ENCODE assay signal across 23 cellular contexts in genomic region chr1:155220566-155220965, GRCh38. TPM values are rescaled to one million over a fixed set of nuclear protein-coding genes. Genes with fewer than 3 reads are reported as not detected.
DNase-seq lines count a peak whose midpoint lies in the region; ATAC-seq and TF ChIP-seq lines count a peak whose summit lies in the region.
"Had no signal": no experiment of that assay in that cellular context is flagged by ENCODE, and none has a peak within 500 bp of the region (broad histone marks: within the 10 kb centered on the region; RNA-seq: fewer than 3 reads in every experiment).

No MANE protein-coding gene starts in this region.

- H3K27me3 Mint-ChIP-seq in activated CD4-positive, alpha-beta memory T cell treated with anti-CD3 and anti-CD28 coated beads, Interleukin-2, amount 10 ng/mL, durations not matched to agents 7 days and 5 days: no peaks in the 10 kb centered on the region
- no peaks in the 10 kb centered on the region for H3K27me3 Mint-ChIP-seq in activated CD4-positive, alpha-beta memory T cell treated with anti-CD3 and anti-CD28 coated beads for 36 hours
- H3K27me3 Mint-ChIP-seq in WTC11 (ENCODE audit: low read depth): no peaks in the 10 kb centered on the region
- H3K27me3 Mint-ChIP-seq: stimulated activated naive CD8-positive, alpha-beta T cell treated with anti-CD3 and anti-CD28 coated beads, Interleukin-15, Interleukin-2, amounts not matched to agents 100 ng/mL and 50 ng/mL, for 24 hours had no signal

- no peak for DNase-seq in activated CD4-positive, alpha-beta memory T cell treated with anti-CD3 and anti-CD28 coated beads, Interleukin-2, amount 10 ng/mL, durations not matched to agents 7 days and 5 days
- no peak for DNase-seq in activated CD4-positive, alpha-beta memory T cell treated with anti-CD3 and anti-CD28 coated beads for 36 hours
- DNase-seq in WTC11 (ENCODE audit: low spot score): no peak
- no peak for DNase-seq in hepatocyte (ENCODE audit: low spot score)
- no peak for DNase-seq in spleen
- no peak for DNase-seq in UCSD-AML1 (lab: John Stamatoyannopoulos, UW; ENCODE audit: unreplicated experiment)
- DNase-seq: ACHN; activated CD4-positive, alpha-beta T cell treated with anti-CD3 and anti-CD28 coated beads, Interleukin-2, amount 50 U/mL, for 48 hours; cerebellar nuclear complex; effector memory CD4-positive, alpha-beta T cell; mammary epithelial cell; NCI-H1105; NCI-H2081; ovary; SHP77 treated with DMSO at 0.1 percent for 48 hours; stimulated activated CD4-positive, alpha-beta T cell treated with anti-CD3 and anti-CD28 coated beads, Interleukin-4, amount 100 ng/mL, for 4 hours; upper lobe of left lung had no signal

- no peaks in the 10 kb centered on the region for H3K9me2 ChIP-seq in hepatocyte (replicated peaks; ENCODE audit: insufficient read depth)

- POLR2A ChIA-PET in activated CD4-positive, alpha-beta memory T cell treated with anti-CD3 and anti-CD28 coated beads, Interleukin-2, amount 10 ng/mL, durations not matched to agents 7 days and 5 days (lab: Charles Lee): interaction anchor here (2.5 kb wide), 1 partner anchor 11 kb away, joined by 15 read pairs; the partner anchor contains the start of gene MTX1
- POLR2A ChIA-PET in activated CD4-positive, alpha-beta memory T cell treated with anti-CD3 and anti-CD28 coated beads for 36 hours (lab: Charles Lee): no interaction called here
- POLR2A ChIA-PET in WTC11 (lab: Charles Lee): no interaction called here

- H3K9me3 ChIP-seq in hepatocyte (ENCODE audit: low read depth): no peaks in the 10 kb centered on the region
- no peaks in the 10 kb centered on the region for H3K9me3 ChIP-seq in spleen
- H3K9me3 ChIP-seq: BLaER1 treated with 17β-estradiol and CSF1 and Interleukin-3, amounts not matched to agents 10 nM and 100 nM; ovary; upper lobe of left lung had no signal

- no peaks in the 10 kb centered on the region for H3K36me3 ChIP-seq in hepatocyte (replicated peaks; ENCODE audit: insufficient read depth, low read depth)
- peaks cover 0 to 11% (median 0%) of the 10 kb centered on the region in 6 donors for H3K36me3 ChIP-seq in spleen
- H3K36me3 ChIP-seq: ovary, upper lobe of left lung had no signal

- peak overlapping the region; percentile 82 for H3K27ac ChIP-seq in hepatocyte
- H3K27ac ChIP-seq in spleen: peak overlapping the region in 5 of 8 donors; percentile 27 to 82 (median 73)
- H3K27ac ChIP-seq: ovary, VCaP had no signal

- WGBS in hepatocyte (ENCODE audit: low lambda C conversion rate, missing lambda C conversion rate): 84% methylated on average over 8 of the region's 8 CpGs
- 65 to 82% (median 73%) methylated on average over 8 of the region's 8 CpGs for WGBS in spleen, 5 donors

- H3K27ac Mint-ChIP-seq in activated CD4-positive, alpha-beta memory T cell treated with anti-CD3 and anti-CD28 coated beads, Interleukin-2, amount 10 ng/mL, durations not matched to agents 7 days and 5 days: peak overlapping the region; percentile 93
- no peak overlapping the region for H3K27ac Mint-ChIP-seq in activated CD4-positive, alpha-beta memory T cell treated with anti-CD3 and anti-CD28 coated beads for 36 hours
- peak overlapping the region; percentile 45; the same call in 1 of the 2 replicates for H3K27ac Mint-ChIP-seq in WTC11
- H3K27ac Mint-ChIP-seq: stimulated activated naive CD8-positive, alpha-beta T cell treated with anti-CD3 and anti-CD28 coated beads, Interleukin-15, Interleukin-2, amounts not matched to agents 100 ng/mL and 50 ng/mL, for 24 hours had no signal

- CTCF ChIA-PET in activated CD4-positive, alpha-beta memory T cell treated with anti-CD3 and anti-CD28 coated beads, Interleukin-2, amount 10 ng/mL, durations not matched to agents 7 days and 5 days (lab: Charles Lee): interaction anchor here (1.2 to 2.2 kb wide), 2 partner anchors 46 to 53 kb away, joined by 3 to 6 read pairs; no protein-coding TSS in a partner anchor
- CTCF ChIA-PET in activated CD4-positive, alpha-beta memory T cell treated with anti-CD3 and anti-CD28 coated beads for 36 hours (lab: Charles Lee): no interaction called here
- CTCF ChIA-PET in WTC11 (lab: Charles Lee): interaction anchor here (1.5 kb wide), 1 partner anchor 30 kb away, joined by 6 read pairs; no protein-coding TSS in a partner anchor

- peaks cover 38% of the 10 kb centered on the region for H3K36me3 Mint-ChIP-seq in activated CD4-positive, alpha-beta memory T cell treated with anti-CD3 and anti-CD28 coated beads, Interleukin-2, amount 10 ng/mL, durations not matched to agents 7 days and 5 days (ENCODE audit: low read depth)
- peaks cover 4% of the 10 kb centered on the region for H3K36me3 Mint-ChIP-seq in activated CD4-positive, alpha-beta memory T cell treated with anti-CD3 and anti-CD28 coated beads for 36 hours
- H3K36me3 Mint-ChIP-seq in WTC11: no peaks in the 10 kb centered on the region

- H3K9me3 Mint-ChIP-seq in activated CD4-positive, alpha-beta memory T cell treated with anti-CD3 and anti-CD28 coated beads, Interleukin-2, amount 10 ng/mL, durations not matched to agents 7 days and 5 days: no peaks in the 10 kb centered on the region
- H3K9me3 Mint-ChIP-seq in activated CD4-positive, alpha-beta memory T cell treated with anti-CD3 and anti-CD28 coated beads for 36 hours: no peaks in the 10 kb centered on the region
- no peaks in the 10 kb centered on the region for H3K9me3 Mint-ChIP-seq in WTC11
- H3K9me3 Mint-ChIP-seq: activated naive CD4-positive, alpha-beta T cell treated with anti-CD3 and anti-CD28 coated beads, Interleukin-2, amount 50 U/mL, for 72 hours; stimulated activated naive CD8-positive, alpha-beta T cell treated with anti-CD3 and anti-CD28 coated beads, Interleukin-15, Interleukin-2, amounts not matched to agents 100 ng/mL and 50 ng/mL, for 24 hours had no signal

- peaks cover 57% of the 10 kb centered on the region for H3K4me1 Mint-ChIP-seq in activated CD4-positive, alpha-beta memory T cell treated with anti-CD3 and anti-CD28 coated beads, Interleukin-2, amount 10 ng/mL, durations not matched to agents 7 days and 5 days
- H3K4me1 Mint-ChIP-seq in activated CD4-positive, alpha-beta memory T cell treated with anti-CD3 and anti-CD28 coated beads for 36 hours (ENCODE audit: low read depth): peaks cover 21% of the 10 kb centered on the region
- H3K4me1 Mint-ChIP-seq in WTC11: peaks cover 18% of the 10 kb centered on the region

- H3K4me3 ChIP-seq in hepatocyte (no peak overlapping the region), spleen (no peak overlapping the region)
- H3K4me3 ChIP-seq: BLaER1 treated with 17β-estradiol and CSF1 and Interleukin-3, amounts not matched to agents 10 nM and 100 nM; ovary; upper lobe of left lung had no signal

- no peak for TF ChIP-seq CTCF in WTC11 (IDR thresholded peaks at IDR 0.05)
- no peak for TF ChIP-seq CTCF in hepatocyte (IDR thresholded peaks at IDR 0.05; ENCODE audit: poor library complexity)
- no peak for TF ChIP-seq CTCF in spleen (IDR thresholded peaks at IDR 0.05 in 8 of 11, conservative IDR thresholded peaks at IDR 0.05 in 3 of 11)

- H3K27me3 ChIP-seq in hepatocyte (no peaks in the 10 kb centered on the region), spleen (replicated peaks in 1 of 7) (no peaks in the 10 kb centered on the region)
- H3K27me3 ChIP-seq: BLaER1 treated with 17β-estradiol and CSF1 and Interleukin-3, amounts not matched to agents 10 nM and 100 nM; ovary; upper lobe of left lung had no signal

- H3K4me3 Mint-ChIP-seq in activated CD4-positive, alpha-beta memory T cell treated with anti-CD3 and anti-CD28 coated beads, Interleukin-2, amount 10 ng/mL, durations not matched to agents 7 days and 5 days: no peak overlapping the region
- no peak overlapping the region for H3K4me3 Mint-ChIP-seq in activated CD4-positive, alpha-beta memory T cell treated with anti-CD3 and anti-CD28 coated beads for 36 hours
- no peak overlapping the region for H3K4me3 Mint-ChIP-seq in WTC11
- H3K4me3 Mint-ChIP-seq: stimulated activated naive CD8-positive, alpha-beta T cell treated with anti-CD3 and anti-CD28 coated beads, Interleukin-15, Interleukin-2, amounts not matched to agents 100 ng/mL and 50 ng/mL, for 24 hours had no signal

- intact Hi-C loops in activated CD4-positive, alpha-beta memory T cell treated with anti-CD3 and anti-CD28 coated beads for 36 hours (cut with micrococcal nuclease): no loop called here
- intact Hi-C loops in spleen (cut with DNase I; ENCODE audit: low total_unique reads): loop anchor here (10.0 kb wide), 1 partner anchor 46 kb away; the partner anchor contains the start of genes KRTCAP2 and TRIM46

- H4K20me1 ChIP-seq in hepatocyte (ENCODE audit: insufficient read depth, poor library complexity, severe bottlenecking): no peaks in the 10 kb centered on the region
- H4K20me1 ChIP-seq: BLaER1 treated with 17β-estradiol and CSF1 and Interleukin-3, amounts not matched to agents 10 nM and 100 nM had no signal

- H2AFZ ChIP-seq in hepatocyte: no peak overlapping the region

- peaks cover 3% of the 10 kb centered on the region for H3K79me2 ChIP-seq in hepatocyte

- H3K4me1 ChIP-seq in hepatocyte (ENCODE audit: insufficient read depth) (peaks cover 18% of the 10 kb centered on the region), spleen (peaks cover 7 to 71% (median 37%) of the 10 kb centered on the region in 6 donors)

- ATAC-seq in WTC11 (no peak), GM19351 (IDR thresholded peaks at IDR 0.05; ENCODE audit: unreplicated experiment) (no peak), HG02981 (IDR thresholded peaks at IDR 0.05; ENCODE audit: unreplicated experiment) (no peak)

- no peak for TF ChIP-seq POLR2A in spleen (IDR thresholded peaks at IDR 0.05)

- no peak overlapping the region for H3K4me2 ChIP-seq in hepatocyte

RNA-seq across cellular contexts. Expression of gene MTX1, which starts 12.1 kb away (rescaled TPM):
- 10 to 100 TPM; 41.2 to 43.1 TPM for total RNA-seq in activated CD4-positive, alpha-beta memory T cell treated with anti-CD3 and anti-CD28 coated beads, Interleukin-2, amount 10 ng/mL, durations not matched to agents 7 days and 5 days
- 10 to 100 TPM; 45.2 to 47.9 TPM for total RNA-seq in activated CD4-positive, alpha-beta memory T cell treated with anti-CD3 and anti-CD28 coated beads for 36 hours
- total RNA-seq in WTC11 (2021) (57.5 to 62.8 TPM (median 60.4 TPM) in 3 replicates), hepatocyte (42.1 and 49.4 TPM in 2 replicates), spleen (10 to 100 TPM; 28.2 to 40.9 (median 33.2) TPM)
- polyA plus RNA-seq in hepatocyte (78.2 and 82.0 TPM in 2 replicates), spleen (10 to 100 TPM; 43.7 to 48.4 (median 44.5) TPM)

RNA-seq across cellular contexts. Expression of gene THBS3, which starts 12.9 kb away (rescaled TPM):
- 10 to 100 TPM; 30.7 to 32.3 TPM for total RNA-seq in activated CD4-positive, alpha-beta memory T cell treated with anti-CD3 and anti-CD28 coated beads, Interleukin-2, amount 10 ng/mL, durations not matched to agents 7 days and 5 days
- total RNA-seq in activated CD4-positive, alpha-beta memory T cell treated with anti-CD3 and anti-CD28 coated beads for 36 hours: 10 to 100 TPM; 15.6 to 17.3 TPM
- total RNA-seq in WTC11 (2021): 4.0 to 5.3 TPM (median 5.3 TPM) in 3 replicates
- total RNA-seq in hepatocyte: 19.8 and 20.3 TPM in 2 replicates
- 39.9 and 41.6 TPM in 2 replicates for polyA plus RNA-seq in hepatocyte
- 10 to 100 TPM; 14.3 to 22.6 (median 20.5) TPM for total RNA-seq in spleen
- 10 to 100 TPM; 10.2 to 31.2 (median 27.7) TPM for polyA plus RNA-seq in spleen

RNA-seq across cellular contexts. Expression of gene ENTREP3, which starts 34.7 kb away (rescaled TPM):
- 10 to 100 TPM; 26.3 to 27.3 TPM for total RNA-seq in activated CD4-positive, alpha-beta memory T cell treated with anti-CD3 and anti-CD28 coated beads, Interleukin-2, amount 10 ng/mL, durations not matched to agents 7 days and 5 days
- 10 to 100 TPM; 32.9 to 34.1 TPM for total RNA-seq in activated CD4-positive, alpha-beta memory T cell treated with anti-CD3 and anti-CD28 coated beads for 36 hours
- total RNA-seq in WTC11 (2021) (65.3 to 67.8 TPM (median 66.6 TPM) in 3 replicates), hepatocyte (8.1 and 8.8 TPM in 2 replicates), spleen (10 to 100 TPM in 6 of 7 donors, 1 to 10 TPM in 1; 9.9 to 19.3 (median 15.6) TPM)
- polyA plus RNA-seq in hepatocyte (26.0 and 27.1 TPM in 2 replicates), spleen (10 to 100 TPM in 1 of 3 donors, 1 to 10 TPM in 2; 6.5 to 13.2 (median 9.4) TPM)

RNA-seq across cellular contexts. Expression of gene SCAMP3, which starts 41.6 kb away (rescaled TPM):
- total RNA-seq in activated CD4-positive, alpha-beta memory T cell treated with anti-CD3 and anti-CD28 coated beads, Interleukin-2, amount 10 ng/mL, durations not matched to agents 7 days and 5 days: 10 to 100 TPM; 87.5 to 91.9 TPM
- 10 to 100 TPM; 89.6 to 91.7 TPM for total RNA-seq in activated CD4-positive, alpha-beta memory T cell treated with anti-CD3 and anti-CD28 coated beads for 36 hours
- total RNA-seq in WTC11 (2021): 50.0 to 58.8 TPM (median 52.2 TPM) in 3 replicates
- 45.0 and 45.7 TPM in 2 replicates for total RNA-seq in hepatocyte
- 114 and 131 TPM in 2 replicates for polyA plus RNA-seq in hepatocyte
- 10 to 100 TPM; 46.5 to 52.4 (median 49.8) TPM for total RNA-seq in spleen
- polyA plus RNA-seq in spleen: 10 to 100 TPM; 51.8 to 59.9 (median 53.2) TPM

RNA-seq across cellular contexts. Expression of gene TRIM46, which starts 46.9 kb away (rescaled TPM):
- total RNA-seq in activated CD4-positive, alpha-beta memory T cell treated with anti-CD3 and anti-CD28 coated beads, Interleukin-2, amount 10 ng/mL, durations not matched to agents 7 days and 5 days: 10 to 100 TPM; 17.8 to 18.3 TPM
- total RNA-seq in activated CD4-positive, alpha-beta memory T cell treated with anti-CD3 and anti-CD28 coated beads for 36 hours: 1 to 10 TPM; 6.3 to 7.1 TPM
- total RNA-seq in WTC11 (2021): 20.3 to 22.1 TPM (median 21.4 TPM) in 3 replicates
- 1.1 and 1.2 TPM in 2 replicates for total RNA-seq in hepatocyte
- 1.9 and 2.1 TPM in 2 replicates for polyA plus RNA-seq in hepatocyte
- 1 to 10 TPM in 6 of 7 donors, under 1 TPM in 1; 0.83 to 3.6 (median 1.6) TPM for total RNA-seq in spleen
- under 1 TPM; 0.35 to 0.77 (median 0.46) TPM for polyA plus RNA-seq in spleen
